14 cellular contexts compared by ENCODE assay signal in genomic region chr12:106123551-106123991, GRCh38. TPM values are rescaled to one million over a fixed set of nuclear protein-coding genes. Genes with fewer than 3 reads are reported as not detected.
DNase-seq lines count a peak whose midpoint lies in the region; ATAC-seq and TF ChIP-seq lines count a peak whose summit lies in the region.
"Had no signal": no experiment of that assay in that cellular context is flagged by ENCODE, and none has a peak within 500 bp of the region (broad histone marks: within the 10 kb centered on the region; RNA-seq: fewer than 3 reads in every experiment).

No MANE protein-coding gene starts in this region.

- H3K4me3 ChIP-seq in foreskin fibroblast (ENCODE audit: low read depth in 1 of 2, low read length in 2 of 2), result peak overlapping the region in 1 of 2 donors; percentile 17
- no peak overlapping the region for H3K4me3 ChIP-seq in trophoblast cell (ENCODE audit: low read depth, low read length)

- no peaks in the 10 kb centered on the region for H3K9me3 ChIP-seq in trophoblast cell (ENCODE audit: insufficient read depth, low read depth, low read length)

- H2BK5ac ChIP-seq in trophoblast cell (ENCODE audit: low read depth, low read length, poor library complexity), result no peak overlapping the region

- H3K4ac ChIP-seq in trophoblast cell (ENCODE audit: low read depth, low read length), result peak overlapping the region; percentile 72

- H2BK120ac ChIP-seq in trophoblast cell (ENCODE audit: insufficient read depth, low read length, poor library complexity), result no peak overlapping the region

- no peak for ATAC-seq in HG02623 (IDR thresholded peaks at IDR 0.05; ENCODE audit: unreplicated experiment)
- ATAC-seq: activated CD4-positive, CD25-positive, alpha-beta regulatory T cell treated with anti-CD3 and anti-CD28 coated beads, Interleukin-2, amount 50 U/mL, for 24 hours had no signal

- H3K9ac ChIP-seq in trophoblast cell (ENCODE audit: low read length), result no peak overlapping the region

- no peak overlapping the region for H4K91ac ChIP-seq in trophoblast cell (ENCODE audit: low read depth, low read length)

- no peak overlapping the region for H3K23ac ChIP-seq in trophoblast cell (ENCODE audit: low read length)

- H3K14ac ChIP-seq in trophoblast cell (ENCODE audit: low read length), result no peak overlapping the region

- H2AK5ac ChIP-seq in trophoblast cell (ENCODE audit: low read length), result no peak overlapping the region

- no CpG with 5 or more reads among the region's 8 CpGs for WGBS in trophoblast cell (ENCODE audit: extremely low coverage, insufficient coverage, insufficient read length)

- H3K36me3 ChIP-seq in trophoblast cell (ENCODE audit: control insufficient read depth in 1 of 2, insufficient read depth in 2 of 2, low read length in 2 of 2), result peaks cover 7 to 20% of the 10 kb centered on the region in 2 experiments

- peaks cover 26 to 47% of the 10 kb centered on the region in 2 experiments for H3K4me1 ChIP-seq in trophoblast cell (ENCODE audit: control insufficient read depth in 1 of 2, insufficient read depth in 2 of 2, low read length in 2 of 2)

- peak; percentile 81 for DNase-seq in AG08395 (ENCODE audit: low spot score)
- peak; percentile 83 for DNase-seq in NCI-H69 (lab: John Stamatoyannopoulos, UW)
- peak; percentile 74 to 78 for DNase-seq in foreskin fibroblast
- DNase-seq in trophoblast cell, result no peak
- DNase-seq in activated CD4-positive, alpha-beta T cell treated with anti-CD3 and anti-CD28 coated beads for 1 hour, result no peak
- no peak for DNase-seq in NOMO-1 treated with dmso at 0.1 percent for 144 hours (lab: John Stamatoyannopoulos, UW; ENCODE audit: unreplicated experiment)
- no peak for DNase-seq in HCEC 1CT
- DNase-seq: activated effector memory CD4-positive, alpha-beta T cell treated with anti-CD3 and anti-CD28 coated beads, Interleukin-2, amount 50 U/mL, for 16 hours; immature natural killer cell; NCI-H1694; occipital lobe; RPMI8226 had no signal

- peaks cover 2% of the 10 kb centered on the region for H3K79me1 ChIP-seq in trophoblast cell (ENCODE audit: low read length)

- no peak overlapping the region for H3K18ac ChIP-seq in trophoblast cell (ENCODE audit: low read length)

- no peaks in the 10 kb centered on the region for H3K27me3 ChIP-seq in trophoblast cell (ENCODE audit: insufficient read depth, low read length)

- peaks cover 32% of the 10 kb centered on the region for H3K79me2 ChIP-seq in trophoblast cell (ENCODE audit: control insufficient read depth, insufficient read depth, low read length, poor library complexity)

- H4K12ac ChIP-seq in trophoblast cell (ENCODE audit: low read depth, low read length), result no peak overlapping the region

- no peak overlapping the region for H4K8ac ChIP-seq in trophoblast cell (ENCODE audit: low read depth, low read length)

- no peak overlapping the region for H2AFZ ChIP-seq in trophoblast cell (ENCODE audit: insufficient read depth, low read length, poor library complexity)

- no peak for TF ChIP-seq CTCF in foreskin fibroblast (IDR thresholded peaks at IDR 0.05; ENCODE audit: low read depth, low read length)

- no peak overlapping the region for H3K4me2 ChIP-seq in trophoblast cell (ENCODE audit: low read length)

- H2BK12ac ChIP-seq in trophoblast cell (ENCODE audit: low read length), result no peak overlapping the region

- H3K27ac ChIP-seq in trophoblast cell (ENCODE audit: low read depth, low read length), result peak overlapping the region; percentile 36

RNA-seq across cellular contexts. Expression of gene NUAK1, which starts 15.2 kb away (rescaled TPM):
- 34.0 and 34.8 TPM in 2 replicates for polyA plus RNA-seq in trophoblast cell (2013)

Comparison
In these comparisons a context has a peak if more than half of its experiments do, and no peak if none do; other contexts are left out.
1. DNase-seq: peak in AG08395 (single experiment), NCI-H69 (single experiment) and foreskin fibroblast (2 of 2); none in trophoblast cell (0 of 2), activated CD4-positive, alpha-beta T cell treated with anti-CD3 and anti-CD28 coated beads for 1 hour (single experiment), NOMO-1 treated with dmso at 0.1 percent for 144 hours (single experiment) and HCEC 1CT (single experiment).